9 cellular contexts compared by ENCODE assay signal in the genomic region with DNA sequence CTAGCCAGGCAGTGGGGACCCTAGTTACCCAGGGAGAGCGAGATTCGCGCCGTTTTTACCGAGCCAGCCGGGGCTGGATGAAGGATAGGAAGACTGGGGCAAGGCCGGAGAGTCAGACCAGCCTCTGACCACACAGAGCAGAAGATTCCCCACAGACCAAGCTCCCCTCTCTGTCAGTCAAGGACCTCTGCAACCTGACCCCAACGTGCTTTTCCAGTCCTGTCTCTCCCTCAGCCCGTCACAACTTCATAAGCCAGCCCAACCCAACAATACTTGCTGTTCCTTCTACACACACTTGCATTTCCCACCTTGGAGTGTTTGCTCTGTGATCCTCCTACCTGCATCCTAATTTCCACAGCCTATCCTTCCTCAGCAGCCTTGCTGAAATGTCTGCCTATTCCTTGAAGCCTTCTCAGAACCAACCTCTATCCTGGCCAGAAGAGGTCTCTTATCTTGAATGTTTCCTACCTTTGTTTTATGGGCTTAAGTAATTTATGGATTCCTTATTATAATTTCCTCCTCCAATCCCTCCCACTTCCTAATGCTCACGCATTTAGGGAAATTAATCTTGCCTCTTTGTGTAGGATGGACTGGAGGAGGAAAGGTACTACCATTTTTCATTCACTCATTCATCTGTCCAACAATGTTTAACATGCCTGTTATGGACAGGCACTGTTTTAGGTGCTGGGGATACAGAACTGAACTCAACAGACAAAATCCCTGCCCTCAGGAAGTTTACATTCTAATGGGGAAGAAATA. TPM values are rescaled to one million over a fixed set of nuclear protein-coding genes. Genes with fewer than 3 reads are reported as not detected.
DNase-seq lines count a peak whose midpoint lies in the region; ATAC-seq and TF ChIP-seq lines count a peak whose summit lies in the region.
"Had no signal": no experiment of that assay in that cellular context is flagged by ENCODE, and none has a peak within 500 bp of the region (broad histone marks: within the 10 kb centered on the region; RNA-seq: fewer than 3 reads in every experiment).

A gene (minus strand): TSS at position 424 of the 759 bp plus-strand sequence. CDS start 751 bp downstream, outside the sequence.

- in situ Hi-C loops in gastrocnemius medialis (cut with MboI; ENCODE audit: low sequenced_read_pairs in 4 of 4) = no loop called here

- H3K4me3 ChIP-seq in hepatocyte (peak within 1 kb of the TSS; percentile 93), gastrocnemius medialis (peak within 1 kb of the TSS; percentile 82 to 96 (median 92))

- no peaks in the 10 kb centered on the region for H3K9me2 ChIP-seq in hepatocyte (replicated peaks; ENCODE audit: insufficient read depth)

- peak; percentile 2 to 10 for ATAC-seq in activated T-cell treated with anti-CD3 and anti-CD28 coated beads, Interleukin-2, amount 50 U/mL, for 72 hours (replicated peaks in 1 of 2)
- ATAC-seq in gastrocnemius medialis (peak; percentile 27 to 59), GM18867 (IDR thresholded peaks at IDR 0.05; ENCODE audit: unreplicated experiment) (no peak)

- H3K27me3 Mint-ChIP-seq in activated T-cell treated with anti-CD3 and anti-CD28 coated beads, Interleukin-2, amount 50 U/mL, for 72 hours (ENCODE audit: low read depth) = peaks cover 26% of the 10 kb centered on the region
- H3K27me3 Mint-ChIP-seq in activated naive CD8-positive, alpha-beta T cell = peaks cover 4% of the 10 kb centered on the region

- no peaks in the 10 kb centered on the region for H3K36me3 ChIP-seq in hepatocyte (replicated peaks; ENCODE audit: insufficient read depth, low read depth)
- H3K36me3 ChIP-seq in gastrocnemius medialis = peaks cover 0 to 23% of the 10 kb centered on the region in 2 donors

- TF ChIP-seq CTCF in hepatocyte (IDR thresholded peaks at IDR 0.05; ENCODE audit: poor library complexity) = no peak
- no peak for TF ChIP-seq CTCF in gastrocnemius medialis (IDR thresholded peaks at IDR 0.05 in 4 of 5, conservative IDR thresholded peaks at IDR 0.05 in 1 of 5)

- H3K27ac ChIP-seq in hepatocyte = peak within 1 kb of the TSS; percentile 93
- peak within 1 kb of the TSS; percentile 78 to 89 (median 84) for H3K27ac ChIP-seq in gastrocnemius medialis
- H3K27ac ChIP-seq: epithelial cell of prostate had no signal

- no peaks in the 10 kb centered on the region for H3K36me3 Mint-ChIP-seq in activated T-cell treated with anti-CD3 and anti-CD28 coated beads, Interleukin-2, amount 50 U/mL, for 72 hours (ENCODE audit: insufficient read depth in 2 of 2)
- peaks cover 3% of the 10 kb centered on the region for H3K36me3 Mint-ChIP-seq in activated naive CD8-positive, alpha-beta T cell

- no peaks in the 10 kb centered on the region for H3K9me3 Mint-ChIP-seq in activated T-cell treated with anti-CD3 and anti-CD28 coated beads, Interleukin-2, amount 50 U/mL, for 72 hours
- H3K9me3 Mint-ChIP-seq in activated naive CD8-positive, alpha-beta T cell (ENCODE audit: low read depth) = no peaks in the 10 kb centered on the region

- H3K4me1 Mint-ChIP-seq in activated T-cell treated with anti-CD3 and anti-CD28 coated beads, Interleukin-2, amount 50 U/mL, for 72 hours (ENCODE audit: low read depth) = peaks cover 8% of the 10 kb centered on the region
- peaks cover 14% of the 10 kb centered on the region for H3K4me1 Mint-ChIP-seq in activated naive CD8-positive, alpha-beta T cell (ENCODE audit: low read depth)

- H3K27me3 ChIP-seq in hepatocyte (no peaks in the 10 kb centered on the region), gastrocnemius medialis (no peaks in the 10 kb centered on the region)

- peaks cover 10% of the 10 kb centered on the region for H3K4me1 ChIP-seq in hepatocyte (ENCODE audit: insufficient read depth)
- peaks cover 7 to 12% of the 10 kb centered on the region in 2 donors for H3K4me1 ChIP-seq in gastrocnemius medialis

- H4K20me1 ChIP-seq in hepatocyte (ENCODE audit: insufficient read depth, poor library complexity, severe bottlenecking) = no peaks in the 10 kb centered on the region

- intact Hi-C loops in gastrocnemius medialis (cut with DNase I; ENCODE audit: low total_unique reads) = no loop called here

- TF ChIP-seq POLR2A in gastrocnemius medialis (IDR thresholded peaks at IDR 0.05) = no peak

- H3K9me3 ChIP-seq in hepatocyte (ENCODE audit: low read depth) (no peaks in the 10 kb centered on the region), gastrocnemius medialis (no peaks in the 10 kb centered on the region)

- peak within 1 kb of the TSS; percentile 75 for H2AFZ ChIP-seq in hepatocyte

- WGBS in hepatocyte (ENCODE audit: low lambda C conversion rate, missing lambda C conversion rate) = 7% methylated on average over 10 of the region's 10 CpGs

- peaks cover 28% of the 10 kb centered on the region for H3K79me2 ChIP-seq in hepatocyte

- H3K4me3 Mint-ChIP-seq in activated T-cell treated with anti-CD3 and anti-CD28 coated beads, Interleukin-2, amount 50 U/mL, for 72 hours = peak within 1 kb of the TSS; percentile 74 to 87
- H3K4me3 Mint-ChIP-seq in activated naive CD8-positive, alpha-beta T cell = peak within 1 kb of the TSS; percentile 88

- no peak within 1 kb of the TSS for H3K27ac Mint-ChIP-seq in activated T-cell treated with anti-CD3 and anti-CD28 coated beads, Interleukin-2, amount 50 U/mL, for 72 hours
- H3K27ac Mint-ChIP-seq in activated naive CD8-positive, alpha-beta T cell = peak within 1 kb of the TSS; percentile 58

- peak within 1 kb of the TSS; percentile 96 for H3K4me2 ChIP-seq in hepatocyte

- no peak for DNase-seq in activated T-cell treated with anti-CD3 and anti-CD28 coated beads, Interleukin-2, amount 50 U/mL, for 72 hours
- DNase-seq in activated T-cell treated with anti-CD3 and anti-CD28 coated beads for 4 hours (no peak), hepatocyte (ENCODE audit: low spot score) (no peak), gastrocnemius medialis (no peak), OCI-M2 (lab: John Stamatoyannopoulos, UW; ENCODE audit: unreplicated experiment) (no peak), 8988T (no peak)

RNA-seq across cellular contexts. Expression of the gene that starts here (rescaled TPM):
- total RNA-seq in activated T-cell treated with anti-CD3 and anti-CD28 coated beads, Interleukin-2, amount 50 U/mL, for 72 hours = 10 to 100 TPM in 1 of 2 donors, 1 to 10 TPM in 1; 8.1 to 13.3 TPM
- total RNA-seq in hepatocyte (297 and 337 TPM in 2 replicates), gastrocnemius medialis (10 to 100 TPM; 54.2 to 85.6 (median 71.8) TPM)
- polyA plus RNA-seq in hepatocyte = 905 and 962 TPM in 2 replicates
